Comparison of ENCODE assay signal across 8 cellular contexts in the genomic region with DNA sequence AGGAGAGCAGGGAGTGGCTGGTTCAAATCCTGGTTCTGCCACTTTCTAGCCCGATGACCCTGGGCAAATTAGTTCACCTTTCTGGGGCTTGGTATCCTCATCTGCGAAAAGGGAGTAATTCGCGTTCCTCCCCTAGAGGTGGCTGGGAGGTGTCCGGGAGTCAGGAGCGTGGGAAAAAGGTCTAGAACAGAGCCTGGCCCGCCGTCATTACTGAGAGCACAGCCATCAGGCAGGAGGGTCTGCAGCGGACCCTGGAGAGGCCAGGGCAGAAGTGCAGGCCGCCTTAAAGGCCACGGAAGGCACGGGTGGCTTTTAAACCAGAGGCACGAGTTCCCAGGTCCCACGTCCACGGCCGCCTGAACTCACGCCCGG. TPM values are rescaled to one million over a fixed set of nuclear protein-coding genes. Genes with fewer than 3 reads are reported as not detected.
DNase-seq lines count a peak whose midpoint lies in the region; ATAC-seq and TF ChIP-seq lines count a peak whose summit lies in the region.

No MANE protein-coding gene starts in this region.

- peak; percentile 4; the same call in 1 of the 2 replicates for TF ChIP-seq CTCF in BJ (IDR thresholded peaks at IDR 0.05; ENCODE audit: insufficient read depth, low read depth, low read length)
- no peak; the same call in 1 of the 2 replicates for TF ChIP-seq CTCF in Loucy (conservative IDR thresholded peaks at IDR 0.05; ENCODE audit: low read length)
- TF ChIP-seq CTCF in dorsolateral prefrontal cortex (IDR thresholded peaks at IDR 0.05 in 54 of 56, conservative IDR thresholded peaks at IDR 0.05 in 2 of 56; ENCODE audit: low read depth in 1 of 56, partially characterized antibody in 56 of 56): no peak
- no peak for TF ChIP-seq CTCF in nephron (IDR thresholded peaks at IDR 0.05; ENCODE audit: unreplicated experiment in 3 of 3)

- peaks cover 36% of the 10 kb centered on the region for H3K4me1 Mint-ChIP-seq in nephron

- peak overlapping the region; percentile 99 for H3K4me2 ChIP-seq in Loucy (ENCODE audit: low read depth, low read length, poor library complexity, severe bottlenecking)

- H3K27me3 ChIP-seq in BJ (ENCODE audit: control insufficient read depth, insufficient read depth, low read length): no peaks in the 10 kb centered on the region
- H3K27me3 ChIP-seq in Loucy (ENCODE audit: insufficient read depth, low read length, poor library complexity, severe bottlenecking): no peaks in the 10 kb centered on the region
- peaks cover 0 to 14% (median 0%) of the 10 kb centered on the region in 45 donors for H3K27me3 ChIP-seq in dorsolateral prefrontal cortex

- H3K4me1 ChIP-seq in Loucy (ENCODE audit: insufficient read depth, low read length, poor library complexity, severe bottlenecking): peaks cover 27% of the 10 kb centered on the region

- no peaks in the 10 kb centered on the region for H3K9me3 Mint-ChIP-seq in nephron

- peaks cover 34% of the 10 kb centered on the region for H3K27me3 Mint-ChIP-seq in nephron (ENCODE audit: low read depth)

- peaks cover 46% of the 10 kb centered on the region for H3K79me2 ChIP-seq in Loucy (ENCODE audit: insufficient read depth, low read length)

- DNase-seq in BJ (ENCODE audit: low read depth) (no peak), dorsolateral prefrontal cortex (no peak), NCI-H524 treated with DMSO at 0.1 percent for 48 hours (lab: John Stamatoyannopoulos, UW) (no peak), HT-29 (ENCODE audit: low spot score) (no peak)
- no peak for DNase-seq in effector CD4-positive, alpha-beta T cell

- H3K9me3 ChIP-seq in Loucy (ENCODE audit: insufficient read depth, low read depth, low read length): no peaks in the 10 kb centered on the region

- H3K27ac Mint-ChIP-seq in nephron: peak overlapping the region in 1 of 3 experiments; percentile 55

- H3K4me3 ChIP-seq in BJ (ENCODE audit: low read depth, low read length) (peak overlapping the region; percentile 96), Loucy (ENCODE audit: low read length, poor library complexity, severe bottlenecking) (peak overlapping the region; percentile 96), dorsolateral prefrontal cortex (peak overlapping the region; percentile 64 to 100 (median 91))

- peak overlapping the region; percentile 89 for H3K9ac ChIP-seq in Loucy (ENCODE audit: low read depth, low read length, poor library complexity, severe bottlenecking)

- H3F3A ChIP-seq in Loucy (ENCODE audit: low read depth): no peaks in the 10 kb centered on the region

- intact Hi-C loops in dorsolateral prefrontal cortex (cut with DNase I): loop anchor here (5.0 to 10.0 kb wide), 5 partner anchors 59 to 133 kb away; a partner anchor contains a TSS

- POLR2A ChIA-PET in BJ (lab: Charles Lee): no interaction called here

- peaks cover 37% of the 10 kb centered on the region for H4K20me1 ChIP-seq in Loucy (ENCODE audit: insufficient read depth, low read length, poor library complexity, severe bottlenecking)

- H3K27ac ChIP-seq in dorsolateral prefrontal cortex: peak overlapping the region in 47 of 59 donors; percentile 6 to 93 (median 78)

- H3K36me3 Mint-ChIP-seq in nephron (ENCODE audit: low read depth): peaks cover 17% of the 10 kb centered on the region

- H3K36me3 ChIP-seq in BJ (ENCODE audit: control insufficient read depth, insufficient read depth, low read length) (peaks cover 8% of the 10 kb centered on the region), Loucy (ENCODE audit: insufficient read depth, low read length) (peaks cover 6% of the 10 kb centered on the region; the same call in 1 of the 2 replicates)

- no peak overlapping the region for H2AFZ ChIP-seq in Loucy (ENCODE audit: low read length)

- H3K4me3 Mint-ChIP-seq in nephron: peak overlapping the region; percentile 90 to 99 (median 97)

- H3K9me2 ChIP-seq in Loucy (replicated peaks; ENCODE audit: low read depth, low read length): no peaks in the 10 kb centered on the region

- CTCF ChIA-PET in BJ (lab: Yijun Ruan, JAX): interaction anchor here (1.1 to 1.8 kb wide), 2 partner anchors 22 to 330 kb away, joined by 5 to 6 read pairs; a partner anchor contains a TSS

- ATAC-seq in HG03196 (IDR thresholded peaks at IDR 0.05; ENCODE audit: unreplicated experiment): no peak

RNA-seq across cellular contexts. Expression of a gene that starts 0.9 kb away (rescaled TPM):
- polyA plus RNA-seq in BJ (2011; rRNA removed): 13.3 and 17.1 TPM in 2 replicates
- polyA minus RNA-seq in BJ (2011; rRNA and poly(A)+ RNA removed): 23.8 and 42.0 TPM in 2 replicates
- total RNA-seq in dorsolateral prefrontal cortex: 10 to 100 TPM; 31.4 to 65.2 (median 46.7) TPM
- total RNA-seq in HT-29 (2014; rRNA removed; shearing (Covaris generic)): 37.8 and 48.3 TPM in 2 replicates

RNA-seq across cellular contexts. Expression of a gene that starts 4.6 kb away (rescaled TPM):
- not detected in 2 replicates for polyA plus RNA-seq in BJ (2011; rRNA removed)
- not detected in 2 replicates for polyA minus RNA-seq in BJ (2011; rRNA and poly(A)+ RNA removed)
- 10 to 100 TPM in 45 of 120 experiments, 1 to 10 TPM in 74, under 1 TPM in 1; 0.56 to 50.1 (median 8.5) TPM for total RNA-seq in dorsolateral prefrontal cortex
- total RNA-seq in HT-29 (2014; rRNA removed; shearing (Covaris generic)): 0.28 and 0.42 TPM in 2 replicates

RNA-seq across cellular contexts. Expression of a gene that starts 30.7 kb away (rescaled TPM):
- polyA plus RNA-seq in BJ (2011; rRNA removed): 11.8 and 19.3 TPM in 2 replicates
- 10.3 and 11.1 TPM in 2 replicates for polyA minus RNA-seq in BJ (2011; rRNA and poly(A)+ RNA removed)
- total RNA-seq in dorsolateral prefrontal cortex: 10 to 100 TPM; 12.0 to 44.5 (median 23.4) TPM
- 77.4 and 85.6 TPM in 2 replicates for total RNA-seq in HT-29 (2014; rRNA removed; shearing (Covaris generic))

RNA-seq across cellular contexts. Expression of a gene that starts 49.4 kb away (rescaled TPM):
- polyA plus RNA-seq in BJ (2011; rRNA removed): 0.06 TPM in 2 replicates
- 0.10 TPM in 1 of 2 replicates, not detected in the other for polyA minus RNA-seq in BJ (2011; rRNA and poly(A)+ RNA removed)
- total RNA-seq in dorsolateral prefrontal cortex: 10 to 100 TPM; 15.5 to 43.3 (median 25.0) TPM
- total RNA-seq in HT-29 (2014; rRNA removed; shearing (Covaris generic)): 3.1 and 5.3 TPM in 2 replicates
